Comparison of ENCODE assay signal across 24 cellular contexts in the genomic region with DNA sequence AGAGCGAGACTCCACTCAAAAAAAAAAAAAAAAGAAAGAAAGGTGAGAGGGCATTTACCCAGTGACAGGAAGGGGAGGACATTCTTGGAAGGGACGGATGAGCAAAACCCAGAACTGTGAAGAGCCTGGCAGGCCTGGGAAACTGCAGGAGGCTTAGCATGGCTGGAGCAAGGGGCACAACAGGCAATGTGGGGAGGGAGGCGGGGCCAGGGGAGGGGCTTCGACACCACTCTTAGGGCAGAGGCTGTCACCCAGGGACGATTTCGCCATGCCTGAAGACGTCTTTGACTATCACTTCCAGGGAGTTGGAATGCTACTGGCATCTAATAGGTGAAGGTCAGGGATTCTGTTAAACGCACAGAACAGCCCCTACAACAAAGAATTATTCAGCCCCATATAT.
"Had no signal": no experiment of that assay in that cellular context is flagged by ENCODE, and none has a peak within 500 bp of the region (broad histone marks: within the 10 kb centered on the region; RNA-seq: fewer than 3 reads in every experiment).

No MANE protein-coding gene starts in this region.

- H3K9me3 ChIP-seq: MG63 had no signal

- H3K36me3 Mint-ChIP-seq: activated CD4-positive, alpha-beta memory T cell treated with anti-CD3 and anti-CD28 coated beads for 36 hours; activated naive CD4-positive, alpha-beta T cell treated with anti-CD3 and anti-CD28 coated beads, Interleukin-2, amount 10 ng/mL, durations not matched to agents 7 days and 5 days; activated naive CD8-positive, alpha-beta T cell treated with anti-CD3 and anti-CD28 coated beads for 36 hours had no signal

- H3K27ac Mint-ChIP-seq: activated CD4-positive, alpha-beta memory T cell treated with anti-CD3 and anti-CD28 coated beads for 36 hours; activated CD4-positive, alpha-beta T cell treated with anti-CD3 and anti-CD28 coated beads, Interleukin-2, amount 10 ng/mL, durations not matched to agents 7 days and 5 days; activated naive CD4-positive, alpha-beta T cell treated with anti-CD3 and anti-CD28 coated beads, Interleukin-2, amount 10 ng/mL, durations not matched to agents 7 days and 5 days; activated naive CD8-positive, alpha-beta T cell treated with anti-CD3 and anti-CD28 coated beads for 36 hours; activated T-cell treated with anti-CD3 and anti-CD28 coated beads, Interleukin-2, amount 50 U/mL, for 72 hours; activated T-helper 2 cell treated with anti-CD3 and anti-CD28 coated beads, Interferon-gamma antibody, Interleukin-2, Interleukin-4, amounts not matched to agents 10 μg/mL and 5 μg/mL and 100 μg/mL, durations not matched to agents 14 hours and 24 hours and 36 hours; T-helper 17 cell had no signal

- DNase-seq: activated CD4-positive, alpha-beta memory T cell treated with anti-CD3 and anti-CD28 coated beads for 36 hours; activated CD4-positive, alpha-beta T cell treated with anti-CD3 and anti-CD28 coated beads, Interleukin-2, amount 10 ng/mL, durations not matched to agents 7 days and 5 days; activated CD4-positive, CD25-positive, alpha-beta regulatory T cell; activated gamma-delta T cell treated with Interleukin-2 at 50 U/mL for 16 hours; activated naive CD4-positive, alpha-beta T cell treated with anti-CD3 and anti-CD28 coated beads, Interleukin-2, amount 10 ng/mL, durations not matched to agents 7 days and 5 days; activated naive CD8-positive, alpha-beta T cell treated with anti-CD3 and anti-CD28 coated beads for 36 hours; activated T-cell treated with anti-CD3 and anti-CD28 coated beads, Interleukin-2, amount 50 U/mL, for 72 hours; MG63; MV-4-11; NCI-H1092 treated with DMSO at 0.1 percent for 48 hours; NCI-H1417 treated with DMSO at 0.1 percent for 48 hours; NCI-H1694; NCI-H2029; NCI-H2107; NCI-H2171 treated with DMSO at 0.1 percent for 48 hours; NCI-H226; NCI-H510A; NCI-H526 treated with DMSO at 0.1 percent for 48 hours; NCI-H82; SIG-M5; T-helper 17 cell; T-helper 9 cell had no signal

- H3K9me3 Mint-ChIP-seq: activated T-helper 2 cell treated with anti-CD3 and anti-CD28 coated beads, Interferon-gamma antibody, Interleukin-2, Interleukin-4, amounts not matched to agents 10 μg/mL and 5 μg/mL and 100 μg/mL, durations not matched to agents 14 hours and 24 hours and 36 hours had no signal

- H3K4me3 ChIP-seq: MG63 had no signal

- H3K4me1 Mint-ChIP-seq: activated CD4-positive, alpha-beta T cell treated with anti-CD3 and anti-CD28 coated beads, Interleukin-2, amount 10 ng/mL, durations not matched to agents 7 days and 5 days; activated naive CD4-positive, alpha-beta T cell treated with anti-CD3 and anti-CD28 coated beads, Interleukin-2, amount 10 ng/mL, durations not matched to agents 7 days and 5 days; activated naive CD8-positive, alpha-beta T cell treated with anti-CD3 and anti-CD28 coated beads for 36 hours; T-helper 17 cell had no signal

- H3K27me3 Mint-ChIP-seq: activated CD4-positive, alpha-beta memory T cell treated with anti-CD3 and anti-CD28 coated beads for 36 hours; activated CD4-positive, alpha-beta T cell treated with anti-CD3 and anti-CD28 coated beads, Interleukin-2, amount 10 ng/mL, durations not matched to agents 7 days and 5 days; activated naive CD4-positive, alpha-beta T cell treated with anti-CD3 and anti-CD28 coated beads, Interleukin-2, amount 10 ng/mL, durations not matched to agents 7 days and 5 days; activated naive CD8-positive, alpha-beta T cell treated with anti-CD3 and anti-CD28 coated beads for 36 hours had no signal

- H3K36me3 ChIP-seq: MG63 had no signal

- ATAC-seq: activated T-cell treated with anti-CD3 and anti-CD28 coated beads, Interleukin-2, amount 50 U/mL, for 72 hours; T-helper 17 cell had no signal

- H3K27me3 ChIP-seq: MG63 had no signal

- FAIRE-seq: TTC549 had no signal

- H3K4me3 Mint-ChIP-seq: activated CD4-positive, alpha-beta memory T cell treated with anti-CD3 and anti-CD28 coated beads for 36 hours; activated CD4-positive, alpha-beta T cell treated with anti-CD3 and anti-CD28 coated beads, Interleukin-2, amount 10 ng/mL, durations not matched to agents 7 days and 5 days; activated naive CD4-positive, alpha-beta T cell treated with anti-CD3 and anti-CD28 coated beads, Interleukin-2, amount 10 ng/mL, durations not matched to agents 7 days and 5 days; activated naive CD8-positive, alpha-beta T cell treated with anti-CD3 and anti-CD28 coated beads for 36 hours; activated T-cell treated with anti-CD3 and anti-CD28 coated beads, Interleukin-2, amount 50 U/mL, for 72 hours; T-helper 17 cell had no signal
